Comparison of ENCODE assay signal across 26 cellular contexts in genomic region chr11:36718481-36718880, GRCh38.
"Had no signal": no experiment of that assay in that cellular context is flagged by ENCODE, and none has a peak within 500 bp of the region (broad histone marks: within the 10 kb centered on the region; RNA-seq: fewer than 3 reads in every experiment).

No MANE protein-coding gene starts in this region.

- H3K27ac ChIP-seq: adrenal gland, breast epithelium, PC-9 had no signal

- H3K9me3 ChIP-seq: adrenal gland, breast epithelium, MG63 had no signal

- H3K27me3 ChIP-seq: adrenal gland, breast epithelium had no signal

- H3K4me3 ChIP-seq: adrenal gland, breast epithelium, MG63, PC-9 had no signal

- H3K4me1 ChIP-seq: breast epithelium had no signal

- ATAC-seq: activated CD8-positive, alpha-beta T cell treated with anti-CD3 and anti-CD28 coated beads, Interleukin-2, amount 10 ng/mL, durations not matched to agents 7 days and 5 days; T-helper 17 cell; WTC11 had no signal

- H3K4me1 Mint-ChIP-seq: activated naive CD8-positive, alpha-beta T cell treated with anti-CD3 and anti-CD28 coated beads, Interleukin-2, amount 10 ng/mL, durations not matched to agents 7 days and 5 days; T-helper 17 cell had no signal

- H3K36me3 ChIP-seq: adrenal gland, breast epithelium, MG63 had no signal

- DNase-seq: activated CD4-positive, alpha-beta T cell treated with anti-CD3 and anti-CD28 coated beads for 48 hours; activated CD4-positive, alpha-beta T cell treated with anti-CD3 and anti-CD28 coated beads, Interleukin-2, amount 50 U/mL, for 4 hours; activated CD4-positive, CD25-positive, alpha-beta regulatory T cell treated with anti-CD3 and anti-CD28 coated beads, Interleukin-2, amount 50 U/mL, for 72 hours; activated CD8-positive, alpha-beta memory T cell treated with anti-CD3 and anti-CD28 coated beads, Interleukin-2, amount 50 U/mL, for 48 hours; activated CD8-positive, alpha-beta T cell treated with anti-CD3 and anti-CD28 coated beads, Interleukin-2, amount 10 ng/mL, durations not matched to agents 7 days and 5 days; activated naive CD4-positive, alpha-beta T cell treated with anti-CD3 and anti-CD28 coated beads, Interleukin-2, amount 50 U/mL, for 16 hours; activated naive CD8-positive, alpha-beta T cell treated with anti-CD3 and anti-CD28 coated beads, Interleukin-2, amount 10 ng/mL, durations not matched to agents 7 days and 5 days; activated T-cell treated with anti-CD3 and anti-CD28 coated beads, Interleukin-2, amount 50 U/mL, for 1 hour; adrenal gland; anterior cingulate cortex; central memory CD4-positive, alpha-beta T cell; MG63; MV-4-11; NCI-H1092 treated with DMSO at 0.1 percent for 48 hours; NCI-H1436 treated with DMSO at 0.1 percent for 48 hours; NCI-H187; NCI-H2081; NCI-H2171 treated with DMSO at 0.1 percent for 48 hours; NCI-H446 treated with DMSO at 0.1 percent for 48 hours; NCI-H524 treated with DMSO at 0.1 percent for 48 hours; PC-9; SIG-M5; T-helper 17 cell; T-helper 9 cell had no signal

- H3K4me2 ChIP-seq: PC-9 had no signal

- H2AFZ ChIP-seq: PC-9 had no signal

- H3K36me3 Mint-ChIP-seq: activated naive CD8-positive, alpha-beta T cell treated with anti-CD3 and anti-CD28 coated beads, Interleukin-2, amount 10 ng/mL, durations not matched to agents 7 days and 5 days had no signal

- H3K4me3 Mint-ChIP-seq: activated CD8-positive, alpha-beta T cell treated with anti-CD3 and anti-CD28 coated beads, Interleukin-2, amount 10 ng/mL, durations not matched to agents 7 days and 5 days; activated naive CD8-positive, alpha-beta T cell treated with anti-CD3 and anti-CD28 coated beads, Interleukin-2, amount 10 ng/mL, durations not matched to agents 7 days and 5 days; T-helper 17 cell; WTC11 had no signal

- H3K9me3 Mint-ChIP-seq: activated naive CD8-positive, alpha-beta T cell treated with anti-CD3 and anti-CD28 coated beads, Interleukin-2, amount 10 ng/mL, durations not matched to agents 7 days and 5 days had no signal

- H3K27ac Mint-ChIP-seq: activated CD8-positive, alpha-beta T cell treated with anti-CD3 and anti-CD28 coated beads, Interleukin-2, amount 10 ng/mL, durations not matched to agents 7 days and 5 days; activated naive CD8-positive, alpha-beta T cell treated with anti-CD3 and anti-CD28 coated beads, Interleukin-2, amount 10 ng/mL, durations not matched to agents 7 days and 5 days; T-helper 17 cell; WTC11 had no signal
